Comparison of ENCODE assay signal across 14 cellular contexts in genomic region chr14:26808407-26808806, GRCh38.
DNase-seq lines count a peak whose midpoint lies in the region; ATAC-seq, FAIRE-seq and TF ChIP-seq lines count a peak whose summit lies in the region.
"Had no signal": no experiment of that assay in that cellular context is flagged by ENCODE, and none has a peak within 500 bp of the region (broad histone marks: within the 10 kb centered on the region; RNA-seq: fewer than 3 reads in every experiment).

No MANE protein-coding gene starts in this region.

- no peaks in the 10 kb centered on the region for H3K9me3 Mint-ChIP-seq in MCF 10A (ENCODE audit: unreplicated experiment)

- H3K9me3 ChIP-seq in mammary epithelial cell (replicated peaks; ENCODE audit: insufficient read depth, low read length) (peaks cover 28% of the 10 kb centered on the region), upper lobe of right lung (no peaks in the 10 kb centered on the region)

- DNase-seq in MCF 10A (ENCODE audit: unreplicated experiment) (peak; percentile 45), mammary epithelial cell (no peak), bronchial epithelial cell (ENCODE audit: low read depth) (peak; percentile 44), fibroblast of pulmonary artery (ENCODE audit: low read depth) (peak; percentile 79), pulmonary artery endothelial cell (ENCODE audit: low read depth, low spot score) (peak; percentile 2), upper lobe of right lung (no peak)
- DNase-seq: HCEC 1CT, NCI-H774, SIG-M5 had no signal

- CTCF ChIA-PET in MCF 10A (lab: Yijun Ruan, JAX): no interaction called here
- CTCF ChIA-PET in mammary epithelial cell (lab: Charles Lee; ENCODE audit: low non-redundant PET): no interaction called here

- H3K27ac Mint-ChIP-seq in MCF 10A (ENCODE audit: low read depth, unreplicated experiment): no peak overlapping the region
- H3K27ac Mint-ChIP-seq: IgD-negative memory B cell had no signal

- no peaks in the 10 kb centered on the region for H3K36me3 Mint-ChIP-seq in MCF 10A (ENCODE audit: insufficient read depth, unreplicated experiment)
- H3K36me3 Mint-ChIP-seq: IgD-negative memory B cell had no signal

- no peak overlapping the region for H2AFZ ChIP-seq in mammary epithelial cell (ENCODE audit: low read depth, low read length)

- dilution Hi-C loops in mammary epithelial cell (cut with HindIII; ENCODE audit: low sequenced_read_pairs): no loop called here

- H3K4me1 ChIP-seq in mammary epithelial cell (ENCODE audit: insufficient read depth, low read length) (no peaks in the 10 kb centered on the region), upper lobe of right lung (no peaks in the 10 kb centered on the region)
- H3K4me1 ChIP-seq: BLaER1 treated with 17β-estradiol and CSF1 and Interleukin-3, amounts not matched to agents 10 nM and 100 nM had no signal

- no peak for FAIRE-seq in bronchial epithelial cell (lab: Jason Lieb, UNC)

- H3K79me2 ChIP-seq in mammary epithelial cell (ENCODE audit: insufficient read depth, low read length): no peaks in the 10 kb centered on the region

- H3K27me3 ChIP-seq in mammary epithelial cell (ENCODE audit: insufficient read depth, low read length) (no peaks in the 10 kb centered on the region), bronchial epithelial cell (ENCODE audit: control insufficient read depth, insufficient read depth, low read length) (no peaks in the 10 kb centered on the region), upper lobe of right lung (no peaks in the 10 kb centered on the region)
- H3K27me3 ChIP-seq: BLaER1 treated with 17β-estradiol and CSF1 and Interleukin-3, amounts not matched to agents 10 nM and 100 nM had no signal

- H3K4me1 Mint-ChIP-seq in MCF 10A (ENCODE audit: insufficient read depth, unreplicated experiment): no peaks in the 10 kb centered on the region
- H3K4me1 Mint-ChIP-seq: IgD-negative memory B cell had no signal

- no peaks in the 10 kb centered on the region for H4K20me1 ChIP-seq in mammary epithelial cell (ENCODE audit: insufficient read depth, low read length)
- H4K20me1 ChIP-seq: BLaER1 treated with 17β-estradiol and CSF1 and Interleukin-3, amounts not matched to agents 10 nM and 100 nM had no signal

- H3K4me2 ChIP-seq in mammary epithelial cell (ENCODE audit: insufficient read depth, low read depth, low read length): no peak overlapping the region
- H3K4me2 ChIP-seq: BLaER1 treated with 17β-estradiol and CSF1 and Interleukin-3, amounts not matched to agents 10 nM and 100 nM had no signal

- H3K36me3 ChIP-seq in mammary epithelial cell (ENCODE audit: insufficient read depth, low read length): no peaks in the 10 kb centered on the region
- H3K36me3 ChIP-seq in bronchial epithelial cell (ENCODE audit: control insufficient read depth, insufficient read depth, low read length): no peaks in the 10 kb centered on the region
- H3K36me3 ChIP-seq in upper lobe of right lung: no peaks in the 10 kb centered on the region
- H3K36me3 ChIP-seq: BLaER1 treated with 17β-estradiol and CSF1 and Interleukin-3, amounts not matched to agents 10 nM and 100 nM had no signal

- no peaks in the 10 kb centered on the region for H3K27me3 Mint-ChIP-seq in MCF 10A (ENCODE audit: insufficient read depth, unreplicated experiment)
- H3K27me3 Mint-ChIP-seq: IgD-negative memory B cell had no signal

- no TSS peak for BruUV-seq in MCF 10A (replicated peaks; lab: Mats Ljungman, UMichigan)
- BruUV-seq in mammary epithelial cell (replicated peaks; lab: Mats Ljungman, UMichigan): no TSS peak

- no peak overlapping the region for H3K4me3 Mint-ChIP-seq in MCF 10A (ENCODE audit: unreplicated experiment)
- H3K4me3 Mint-ChIP-seq: IgD-negative memory B cell had no signal

- in situ Hi-C loops in mammary epithelial cell (cut with MboI; ENCODE audit: low sequenced_read_pairs in 2 of 2): no loop called here

- no peak overlapping the region for H3K4me3 ChIP-seq in mammary epithelial cell (replicated peaks in 1 of 3; ENCODE audit: insufficient read depth in 1 of 3, low read depth in 2 of 3, low read length in 3 of 3)
- no peak overlapping the region for H3K4me3 ChIP-seq in bronchial epithelial cell (ENCODE audit: low read depth, low read length)
- no peak overlapping the region for H3K4me3 ChIP-seq in fibroblast of pulmonary artery (replicated peaks; ENCODE audit: low read depth, low read length)
- no peak overlapping the region for H3K4me3 ChIP-seq in upper lobe of right lung
- H3K4me3 ChIP-seq: BLaER1 treated with 17β-estradiol and CSF1 and Interleukin-3, amounts not matched to agents 10 nM and 100 nM had no signal

- no peak for TF ChIP-seq CTCF in MCF 10A (IDR thresholded peaks at IDR 0.05; ENCODE audit: unreplicated experiment)
- TF ChIP-seq CTCF in mammary epithelial cell (conservative IDR thresholded peaks at IDR 0.05 in 1 of 2, IDR thresholded peaks at IDR 0.05 in 1 of 2; ENCODE audit: extremely low read depth in 1 of 2, insufficient read depth in 1 of 2, low read depth in 1 of 2, low read length in 2 of 2): no peak
- no peak for TF ChIP-seq CTCF in bronchial epithelial cell (IDR thresholded peaks at IDR 0.05; ENCODE audit: insufficient read depth, low read length, severe bottlenecking)
- TF ChIP-seq CTCF in fibroblast of pulmonary artery (IDR thresholded peaks at IDR 0.05; ENCODE audit: low read length, missing control alignments): no peak
- no peak for TF ChIP-seq CTCF in upper lobe of right lung (IDR thresholded peaks at IDR 0.05)

- 27% methylated on average over 1 of the region's 1 CpG for WGBS in mammary epithelial cell (ENCODE audit: low coverage, missing lambda C conversion rate)

- no peak overlapping the region for H3K27ac ChIP-seq in mammary epithelial cell (ENCODE audit: insufficient read depth, low read depth, low read length)
- H3K27ac ChIP-seq in upper lobe of right lung: no peak overlapping the region
- H3K27ac ChIP-seq: 22Rv1; BLaER1 treated with 17β-estradiol and CSF1 and Interleukin-3, amounts not matched to agents 10 nM and 100 nM had no signal

- no peak overlapping the region for H3K9ac ChIP-seq in mammary epithelial cell (ENCODE audit: insufficient read depth, low read length)
- H3K9ac ChIP-seq: BLaER1 treated with 17β-estradiol and CSF1 and Interleukin-3, amounts not matched to agents 10 nM and 100 nM had no signal

- POLR2A ChIA-PET in MCF 10A (lab: Yijun Ruan, JAX): interaction anchor here (0.7 kb wide), 1 partner anchor 34 kb away, joined by 3 read pairs; no protein-coding TSS in a partner anchor

- ATAC-seq in HG02885 (IDR thresholded peaks at IDR 0.05; ENCODE audit: poor library complexity, unreplicated experiment) (no peak), GM21526 (IDR thresholded peaks at IDR 0.05; ENCODE audit: low FRiP score, unreplicated experiment) (no peak), upper lobe of right lung (no peak)

- intact Hi-C loops in MCF 10A (cut with micrococcal nuclease) (no loop called here), mammary epithelial cell (cut with micrococcal nuclease) (no loop called here), upper lobe of right lung (cut with DNase I) (no loop called here)

Comparison
In these comparisons a context has a peak if more than half of its experiments do, and no peak if none do; other contexts are left out.
1. DNase-seq: peak in MCF 10A (single experiment), bronchial epithelial cell (single experiment), fibroblast of pulmonary artery (single experiment) and pulmonary artery endothelial cell (single experiment); none in mammary epithelial cell (single experiment) and upper lobe of right lung (single experiment).